In the genomic region with DNA sequence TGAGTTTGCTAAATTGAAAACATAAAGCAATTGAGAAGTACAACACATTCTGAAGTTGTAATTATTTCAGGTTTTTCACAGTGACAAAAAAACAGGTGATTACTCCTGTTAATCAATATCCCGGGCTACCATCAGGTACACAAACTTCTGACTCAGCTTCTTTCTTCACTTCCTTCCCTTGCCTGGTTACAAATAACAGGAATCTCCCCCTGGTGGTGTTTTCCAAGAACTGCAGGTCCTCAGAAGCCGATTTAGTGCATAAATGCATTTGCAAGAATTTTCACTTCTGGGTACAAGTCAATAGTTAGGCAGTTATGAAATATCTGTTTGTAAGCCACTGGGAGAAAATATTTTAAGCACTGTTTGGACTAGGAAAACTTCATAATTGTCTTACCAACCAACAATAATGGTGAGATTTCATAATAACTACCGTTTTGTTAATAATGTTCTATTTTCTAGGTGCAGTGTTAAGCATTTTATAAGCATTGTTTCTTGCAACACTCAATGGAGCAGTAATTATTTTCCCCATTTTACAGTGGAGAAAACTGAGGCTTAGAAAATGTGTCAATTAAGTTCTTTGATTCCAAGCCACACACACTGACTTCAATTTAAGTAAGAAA, we compare ENCODE assay signal across 8 cellular contexts.
DNase-seq lines count a peak whose midpoint lies in the region; ATAC-seq, FAIRE-seq and TF ChIP-seq lines count a peak whose summit lies in the region.

No MANE protein-coding gene starts in this region.

- H3K36me3 ChIP-seq in neutrophil = peaks cover 48% of the 10 kb centered on the region

- no peaks in the 10 kb centered on the region for H3K9me3 ChIP-seq in neutrophil

- H3K4me1 ChIP-seq in neutrophil (ENCODE audit: control insufficient read depth in 1 of 2, insufficient read depth in 1 of 2, low read depth in 1 of 2, low read length in 1 of 2) = peaks cover 14 to 20% of the 10 kb centered on the region in 2 experiments

- DNase-seq in GM12864 (ENCODE audit: low read depth) = peak; percentile 78
- DNase-seq in RCC 7860 (ENCODE audit: low spot score) = peak; percentile 77
- DNase-seq in activated T-cell treated with anti-CD3 and anti-CD28 coated beads, Interleukin-2, amount 50 U/mL, for 48 hours = peak; percentile 72 to 76
- peak; percentile 89 for DNase-seq in fibroblast of mammary gland (ENCODE audit: low read depth)
- peak; percentile 99 for DNase-seq in superior temporal gyrus (ENCODE audit: extremely low spot score)

- ATAC-seq in GM18909 (IDR thresholded peaks at IDR 0.05; ENCODE audit: poor library complexity, unreplicated experiment) = no peak

- TF ChIP-seq CTCF in GM12864 (IDR thresholded peaks at IDR 0.05; ENCODE audit: low read depth, low read length, missing control alignments) (peak; percentile 75), LNCAP (IDR thresholded peaks at IDR 0.05) (peak; percentile 60), fibroblast of mammary gland (conservative IDR thresholded peaks at IDR 0.05; ENCODE audit: control insufficient read depth, insufficient read depth, low read depth, low read length) (peak; percentile 94), neutrophil (IDR thresholded peaks at IDR 0.05) (peak; percentile 98)

- no peak overlapping the region for H3K4me3 ChIP-seq in GM12864 (ENCODE audit: low read depth, low read length)
- no peak overlapping the region for H3K4me3 ChIP-seq in fibroblast of mammary gland (ENCODE audit: control insufficient read depth, low read depth, low read length)
- H3K4me3 ChIP-seq in neutrophil (ENCODE audit: low read depth in 1 of 2, low read length in 1 of 2) = no peak overlapping the region

- peak overlapping the region; percentile 60 for H3K27ac ChIP-seq in neutrophil

- H3K27me3 ChIP-seq in neutrophil = no peaks in the 10 kb centered on the region

- FAIRE-seq in RCC 7860 (lab: Jason Lieb, UNC) = peak; percentile 85
